Comparison of ENCODE assay signal across 8 cellular contexts in genomic region chr7:32998363-32999171, GRCh38. TPM values are rescaled to one million over a fixed set of nuclear protein-coding genes. Genes with fewer than 3 reads are reported as not detected.
A peak's percentile ranks its signal among the peaks of the same experiment; 100 is the strongest.
DNase-seq lines count a peak whose midpoint lies in the region; ATAC-seq and TF ChIP-seq lines count a peak whose summit lies in the region.
"Not testable (repeated sequence)": the region's sequence is repeated elsewhere in the genome, so short reads cannot be mapped to it uniquely, and the experiment has no call there.

No MANE protein-coding gene starts in this region.

- H3K4me3 ChIP-seq in mammary epithelial cell (replicated peaks in 1 of 3; ENCODE audit: insufficient read depth in 1 of 3, low read depth in 2 of 3, low read length in 3 of 3) (peak overlapping the region in 1 of 3 experiments; percentile 20), left ventricle myocardium inferior (peak overlapping the region; percentile 53), neuronal stem cell (ENCODE audit: low read length in 2 of 2) (peak overlapping the region in 1 of 2 donors; percentile 28), vagina (peak overlapping the region; percentile 13 to 18)

- peak overlapping the region; percentile 60 for H3K4me2 ChIP-seq in mammary epithelial cell (ENCODE audit: insufficient read depth, low read depth, low read length)
- H3K4me2 ChIP-seq in neuronal stem cell (ENCODE audit: insufficient read depth, low read length, poor library complexity, severe bottlenecking) = not testable (repeated sequence)

- H2BK12ac ChIP-seq in neuronal stem cell (ENCODE audit: low read length) = not testable (repeated sequence)

- not testable (repeated sequence) for H3K9me3 ChIP-seq in mammary epithelial cell (replicated peaks; ENCODE audit: insufficient read depth, low read length); left ventricle myocardium inferior (replicated peaks); neuronal stem cell (replicated peaks in 1 of 2; ENCODE audit: control insufficient read depth in 2 of 2, insufficient read depth in 1 of 2, low read depth in 1 of 2, low read length in 2 of 2); vagina

- not testable (repeated sequence) for H3K4me1 ChIP-seq in mammary epithelial cell (ENCODE audit: insufficient read depth, low read length); neuronal stem cell (ENCODE audit: control insufficient read depth in 2 of 2, insufficient read depth in 1 of 2, low read depth in 1 of 2, low read length in 2 of 2)
- H3K4me1 ChIP-seq in left ventricle myocardium inferior (peaks cover 26% of the 10 kb centered on the region), vagina (peaks cover 13% of the 10 kb centered on the region)

- H3K18ac ChIP-seq in neuronal stem cell (ENCODE audit: low read length) = not testable (repeated sequence)

- BruUV-seq in mammary epithelial cell (replicated peaks; lab: Mats Ljungman, UMichigan) = not testable (repeated sequence)

- H2BK5ac ChIP-seq in neuronal stem cell (ENCODE audit: low read length) = not testable (repeated sequence)

- H2BK15ac ChIP-seq in neuronal stem cell (ENCODE audit: low read length) = not testable (repeated sequence)

- not testable (repeated sequence) for H3K79me1 ChIP-seq in neuronal stem cell (ENCODE audit: low read depth, low read length)

- not testable (repeated sequence) for H3K14ac ChIP-seq in neuronal stem cell (ENCODE audit: low read length)

- not testable (repeated sequence) for H4K20me1 ChIP-seq in mammary epithelial cell (ENCODE audit: insufficient read depth, low read length)

- in situ Hi-C loops in G401 (cut with HindIII; ENCODE audit: low sequenced_read_pairs); SK-MEL-5 (cut with HindIII; ENCODE audit: low pct_unique_long_range_greater_than_20kb, low sequenced_read_pairs); mammary epithelial cell (cut with MboI; ENCODE audit: low sequenced_read_pairs in 2 of 2): not testable (repeated sequence)

- not testable (repeated sequence) for H3K27me3 ChIP-seq in mammary epithelial cell (ENCODE audit: insufficient read depth, low read length); left ventricle myocardium inferior (ENCODE audit: low read depth); neuronal stem cell (ENCODE audit: control insufficient read depth in 3 of 3, insufficient read depth in 3 of 3, low read depth in 1 of 3, low read length in 3 of 3); vagina

- not testable (repeated sequence) for H3K79me2 ChIP-seq in mammary epithelial cell (ENCODE audit: insufficient read depth, low read length)

- peak; percentile 62 for ATAC-seq in HG02623 (IDR thresholded peaks at IDR 0.05; ENCODE audit: unreplicated experiment)

- H2BK120ac ChIP-seq in neuronal stem cell (ENCODE audit: low read depth, low read length) = not testable (repeated sequence)

- CTCF ChIA-PET in mammary epithelial cell (lab: Charles Lee; ENCODE audit: low non-redundant PET) = not testable (repeated sequence)

- not testable (repeated sequence) for H4K8ac ChIP-seq in neuronal stem cell (ENCODE audit: low read depth, low read length)

- dilution Hi-C loops in mammary epithelial cell (cut with HindIII; ENCODE audit: low sequenced_read_pairs) = not testable (repeated sequence)

- TF ChIP-seq CTCF in mammary epithelial cell (conservative IDR thresholded peaks at IDR 0.05 in 1 of 2, IDR thresholded peaks at IDR 0.05 in 1 of 2; ENCODE audit: extremely low read depth in 1 of 2, insufficient read depth in 1 of 2, low read depth in 1 of 2, low read length in 2 of 2); vagina (IDR thresholded peaks at IDR 0.05): not testable (repeated sequence)
- peak; percentile 21 for TF ChIP-seq CTCF in left ventricle myocardium inferior (IDR thresholded peaks at IDR 0.05; ENCODE audit: borderline replicate concordance)

- H3K27ac ChIP-seq in mammary epithelial cell (ENCODE audit: insufficient read depth, low read depth, low read length) (peak overlapping the region; percentile 48), left ventricle myocardium inferior (replicated peaks) (peak overlapping the region; percentile 87), neuronal stem cell (replicated peaks; ENCODE audit: low read length) (peak overlapping the region; percentile 31), vagina (peak overlapping the region; percentile 69)

- H4K91ac ChIP-seq in neuronal stem cell (ENCODE audit: low read depth, low read length, poor library complexity) = not testable (repeated sequence)

- H2AK5ac ChIP-seq in neuronal stem cell (ENCODE audit: low read depth, low read length) = not testable (repeated sequence)

- intact Hi-C loops in mammary epithelial cell (cut with micrococcal nuclease); left ventricle myocardium inferior (cut with micrococcal nuclease); vagina (cut with DNase I): not testable (repeated sequence)

- DNase-seq in G401 (ENCODE audit: low spot score) (peak; percentile 7), NCI-H1105 treated with DMSO at 0.1 percent for 48 hours (lab: John Stamatoyannopoulos, UW) (peak; percentile 1), SK-MEL-5 (ENCODE audit: low read depth, low spot score) (peak; percentile 96), mammary epithelial cell (peak; percentile 55), left ventricle myocardium inferior (peak; percentile 49), neuronal stem cell (ENCODE audit: low spot score) (peak; percentile 17)
- DNase-seq in vagina (ENCODE audit: extremely low spot score in 2 of 2) = not testable (repeated sequence)

- not testable (repeated sequence) for H3K4ac ChIP-seq in neuronal stem cell (ENCODE audit: low read length)

- not testable (repeated sequence) for H3K36me3 ChIP-seq in mammary epithelial cell (ENCODE audit: insufficient read depth, low read length); left ventricle myocardium inferior; neuronal stem cell (replicated peaks in 1 of 2; ENCODE audit: control insufficient read depth in 2 of 2, insufficient read depth in 2 of 2, low read length in 2 of 2); vagina

- WGBS in mammary epithelial cell (ENCODE audit: low coverage, missing lambda C conversion rate) = 16% methylated on average over 11 of the region's 14 CpGs
- no CpG with 5 or more reads among the region's 14 CpGs for WGBS in neuronal stem cell (ENCODE audit: extremely low coverage in 2 of 2, insufficient read length in 2 of 2, insufficient replicate concordance in 1 of 2), 2 donors

- not testable (repeated sequence) for TF ChIP-seq POLR2A in vagina (IDR thresholded peaks at IDR 0.05)

- not testable (repeated sequence) for H3K23ac ChIP-seq in neuronal stem cell (ENCODE audit: low read depth, low read length, poor library complexity)

- not testable (repeated sequence) for H3K9ac ChIP-seq in mammary epithelial cell (ENCODE audit: insufficient read depth, low read length); neuronal stem cell (ENCODE audit: low read depth, low read length, poor library complexity)

- H2AFZ ChIP-seq in mammary epithelial cell (ENCODE audit: low read depth, low read length) = peak overlapping the region; percentile 69
- peak overlapping the region; percentile 84 for H2AFZ ChIP-seq in neuronal stem cell (ENCODE audit: low read length)

RNA-seq across cellular contexts. Expression of gene FKBP9, which starts 41.3 kb away (rescaled TPM):
- total RNA-seq in G401 (2014; rRNA removed; shearing (Covaris generic)) = 87.3 and 89.2 TPM in 2 replicates
- 178 and 191 TPM in 2 replicates for total RNA-seq in SK-MEL-5 (2014; rRNA removed; shearing (Covaris generic))
- polyA plus RNA-seq in SK-MEL-5 (2015; cell fraction: cytosol; rRNA removed) = 231 and 250 TPM in 2 replicates
- 62.7 and 81.5 TPM in 2 replicates for polyA plus RNA-seq in SK-MEL-5 (2015; cell fraction: nucleus; rRNA removed)
- total RNA-seq in mammary epithelial cell (100 to 1,000 TPM; 129 to 301 TPM), left ventricle myocardium inferior (112 TPM), vagina (113 TPM)
- 111 TPM for polyA plus RNA-seq in mammary epithelial cell
- 123 TPM for polyA minus RNA-seq in mammary epithelial cell
- 28.5 TPM for polyA plus RNA-seq in neuronal stem cell (2013, experiment 1 of 2)
- 30.6 TPM for polyA plus RNA-seq in neuronal stem cell (2013, experiment 2 of 2)

Comparison
In these comparisons a context has a peak if more than half of its experiments do, and no peak if none do; other contexts are left out.
1. H3K27ac ChIP-seq: peak in every context shown above with its lines; median percentile 87 in left ventricle myocardium inferior; 69 in vagina; 48 in mammary epithelial cell; 31 in neuronal stem cell.